ENCODE assay signal across 18 cellular contexts in the genomic region with DNA sequence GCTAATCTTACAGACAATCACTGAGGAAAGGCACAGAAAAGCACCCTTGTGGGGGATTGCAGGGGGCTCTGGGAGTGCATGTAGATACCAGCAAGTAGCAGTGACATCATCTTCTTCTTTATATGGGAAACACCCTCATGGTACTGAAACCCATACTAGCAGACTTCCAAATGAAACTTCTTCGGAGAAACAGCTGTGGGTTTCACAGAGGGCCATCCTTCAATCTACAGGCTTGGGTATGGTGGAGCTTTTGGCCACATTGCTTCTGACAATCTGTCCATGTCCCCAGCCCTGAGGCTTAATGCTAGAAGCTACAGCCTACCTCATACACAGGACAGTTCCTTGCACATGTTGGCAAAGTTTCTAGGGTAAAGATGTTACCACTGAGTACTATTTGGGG.
"Had no signal": no experiment of that assay in that cellular context is flagged by ENCODE, and none has a peak within 500 bp of the region (broad histone marks: within the 10 kb centered on the region; RNA-seq: fewer than 3 reads in every experiment).

No MANE protein-coding gene starts in this region.

- H3K36me3 Mint-ChIP-seq: immature natural killer cell; natural killer cell; stimulated activated memory B cell treated with anti-CD40 and anti-IgM and Interleukin-4, amounts not matched to agents 10 μg/mL and 1 μg/mL and 100 μg/mL, for 72 hours had no signal

- H3K4me3 Mint-ChIP-seq: activated T-cell treated with anti-CD3 and anti-CD28 coated beads, Interleukin-2, amount 50 U/mL, for 72 hours; immature natural killer cell; natural killer cell; stimulated activated memory B cell treated with anti-CD40 and anti-IgM and Interleukin-4, amounts not matched to agents 10 μg/mL and 1 μg/mL and 100 μg/mL, for 72 hours had no signal

- H3K4me3 ChIP-seq: breast epithelium, esophagus squamous epithelium, lung, mucosa of descending colon, prostate gland, right lobe of liver, spleen, tibial nerve had no signal

- H3K36me3 ChIP-seq: breast epithelium, esophagus squamous epithelium, prostate gland, right lobe of liver, spleen, tibial nerve had no signal

- H3K9me3 Mint-ChIP-seq: stimulated activated memory B cell treated with anti-CD40 and anti-IgM and Interleukin-4, amounts not matched to agents 10 μg/mL and 1 μg/mL and 100 μg/mL, for 72 hours had no signal

- H3K27ac Mint-ChIP-seq: activated T-cell treated with anti-CD3 and anti-CD28 coated beads, Interleukin-2, amount 50 U/mL, for 72 hours; immature natural killer cell; natural killer cell; stimulated activated memory B cell treated with anti-CD40 and anti-IgM and Interleukin-4, amounts not matched to agents 10 μg/mL and 1 μg/mL and 100 μg/mL, for 72 hours had no signal

- H3K27me3 ChIP-seq: breast epithelium, esophagus squamous epithelium, right lobe of liver had no signal

- H3K27ac ChIP-seq: breast epithelium, esophagus squamous epithelium, prostate gland, right lobe of liver, spleen, tibial nerve had no signal

- H3K9me3 ChIP-seq: breast epithelium, esophagus squamous epithelium, mucosa of descending colon, prostate gland, right lobe of liver, spleen, tibial nerve had no signal

- H3K4me1 Mint-ChIP-seq: immature natural killer cell; natural killer cell; stimulated activated memory B cell treated with anti-CD40 and anti-IgM and Interleukin-4, amounts not matched to agents 10 μg/mL and 1 μg/mL and 100 μg/mL, for 72 hours had no signal

- H3K4me1 ChIP-seq: breast epithelium, esophagus squamous epithelium, prostate gland, right lobe of liver, spleen had no signal

- ATAC-seq: activated T-cell treated with anti-CD3 and anti-CD28 coated beads, Interleukin-2, amount 50 U/mL, for 72 hours; mucosa of descending colon; natural killer cell; right lobe of liver; stimulated activated memory B cell treated with anti-CD40 and anti-IgM and Interleukin-4, amounts not matched to agents 10 μg/mL and 1 μg/mL and 100 μg/mL, for 72 hours had no signal

- DNase-seq: activated CD4-positive, alpha-beta T cell treated with anti-CD3 and anti-CD28 coated beads for 1 hour; activated CD4-positive, alpha-beta T cell treated with anti-CD3 and anti-CD28 coated beads, Interleukin-2, amount 50 U/mL, for 48 hours; activated naive CD4-positive, alpha-beta T cell; activated T-cell treated with anti-CD3 and anti-CD28 coated beads, Interleukin-2, amount 50 U/mL, for 72 hours; aorta; esophagus squamous epithelium; immature natural killer cell; mucosa of descending colon; natural killer cell; occipital lobe; right lobe of liver; spleen; stimulated activated CD4-positive, alpha-beta T cell treated with anti-CD3 and anti-CD28 coated beads, Interleukin-1b, Interleukin-23, amount 100 ng/mL, for 48 hours had no signal

- H3K27me3 Mint-ChIP-seq: stimulated activated memory B cell treated with anti-CD40 and anti-IgM and Interleukin-4, amounts not matched to agents 10 μg/mL and 1 μg/mL and 100 μg/mL, for 72 hours had no signal
